ENCODE assay signal across 19 cellular contexts in genomic region chr5:91175708-91176107, GRCh38.
DNase-seq lines count a peak whose midpoint lies in the region; ATAC-seq and TF ChIP-seq lines count a peak whose summit lies in the region.
"Had no signal": no experiment of that assay in that cellular context is flagged by ENCODE, and none has a peak within 500 bp of the region (broad histone marks: within the 10 kb centered on the region; RNA-seq: fewer than 3 reads in every experiment).

No MANE protein-coding gene starts in this region.

- H3K9me3 ChIP-seq in A673 (ENCODE audit: low read depth, low read length, poor library complexity, severe bottlenecking) (no peaks in the 10 kb centered on the region), SK-N-MC (ENCODE audit: low read depth, low read length) (no peaks in the 10 kb centered on the region), SK-N-SH (no peaks in the 10 kb centered on the region)
- H3K9me3 ChIP-seq: esophagus squamous epithelium had no signal

- no peak overlapping the region for H3K4me2 ChIP-seq in SK-N-SH

- no peaks in the 10 kb centered on the region for H3K9me3 Mint-ChIP-seq in natural killer cell
- H3K9me3 Mint-ChIP-seq: activated CD4-positive, alpha-beta memory T cell treated with anti-CD3 and anti-CD28 coated beads, Interleukin-2, amount 10 ng/mL, durations not matched to agents 7 days and 5 days; central memory CD8-positive, alpha-beta T cell had no signal

- H3K9me2 ChIP-seq in SK-N-SH = no peaks in the 10 kb centered on the region

- no TSS peak for BruUV-seq in A673 (replicated peaks; lab: Mats Ljungman, UMichigan)

- H3K4me3 ChIP-seq in A673 (ENCODE audit: low read depth, low read length, poor library complexity, severe bottlenecking) (no peak overlapping the region), SK-N-MC (no peak overlapping the region), SK-N-SH (ENCODE audit: low read depth in 2 of 2, low read length in 1 of 2) (no peak overlapping the region)
- H3K4me3 ChIP-seq: esophagus squamous epithelium had no signal

- no peak overlapping the region for H2AFZ ChIP-seq in SK-N-SH (ENCODE audit: low read depth)

- CTCF ChIA-PET in A673 (lab: Charles Lee) (no interaction called here), SK-N-SH (lab: Yijun Ruan, JAX) (interaction anchor here (1.7 kb wide), 1 partner anchor 17 kb away, joined by 3 read pairs; no protein-coding TSS in a partner anchor)

- no peaks in the 10 kb centered on the region for H4K20me1 ChIP-seq in SK-N-SH (ENCODE audit: insufficient read depth)

- H3K9ac ChIP-seq in SK-N-MC (ENCODE audit: insufficient read length) (peak overlapping the region; percentile 42), SK-N-SH (no peak overlapping the region)

- peaks cover 6 to 23% of the 10 kb centered on the region in 2 donors for H3K4me1 Mint-ChIP-seq in natural killer cell
- H3K4me1 Mint-ChIP-seq: activated CD4-positive, alpha-beta memory T cell treated with anti-CD3 and anti-CD28 coated beads, Interleukin-2, amount 10 ng/mL, durations not matched to agents 7 days and 5 days; central memory CD8-positive, alpha-beta T cell had no signal

- intact Hi-C loops in A673 (cut with micrococcal nuclease; ENCODE audit: unreplicated experiment) = loop anchor here (5.0 kb wide), 1 partner anchor 303 kb away; no protein-coding TSS in a partner anchor
- intact Hi-C loops in natural killer cell (cut with micrococcal nuclease) = no loop called here

- peak overlapping the region; percentile 44 for H3K27ac ChIP-seq in A673 (ENCODE audit: low read depth, low read length, poor library complexity, severe bottlenecking)
- H3K27ac ChIP-seq in SK-N-MC = peak overlapping the region; percentile 45
- H3K27ac ChIP-seq in SK-N-SH (ENCODE audit: low read depth in 2 of 2, low read length in 1 of 2) = peak overlapping the region in 1 of 2 experiments; percentile 11; a peak in 1 of 4 replicates
- H3K27ac ChIP-seq: esophagus squamous epithelium, RWPE1 had no signal

- H3K36me3 ChIP-seq in A673 (ENCODE audit: insufficient read depth, low read length, poor library complexity, severe bottlenecking) = no peaks in the 10 kb centered on the region
- no peaks in the 10 kb centered on the region for H3K36me3 ChIP-seq in SK-N-MC (ENCODE audit: insufficient read depth, low read length)
- H3K36me3 ChIP-seq in SK-N-SH (replicated peaks in 1 of 2; ENCODE audit: control insufficient read depth in 1 of 2, insufficient read depth in 2 of 2, low read length in 1 of 2) = no peaks in the 10 kb centered on the region
- H3K36me3 ChIP-seq: esophagus squamous epithelium had no signal

- POLR2A ChIA-PET in A673 (lab: Charles Lee; ENCODE audit: low non-redundant PET) = interaction anchor here (0.5 kb wide), 1 partner anchor 235 kb away, joined by 9 read pairs; no protein-coding TSS in a partner anchor
- POLR2A ChIA-PET in SK-N-SH (lab: Yijun Ruan, JAX) = no interaction called here

- no peaks in the 10 kb centered on the region for H3K27me3 Mint-ChIP-seq in natural killer cell (ENCODE audit: low read depth in 2 of 2)

- no peak for TF ChIP-seq EP300 in SK-N-SH (IDR thresholded peaks at IDR 0.05; ENCODE audit: borderline replicate concordance in 1 of 2, low read depth in 1 of 2, low read length in 1 of 2)

- TF ChIP-seq CTCF in A673 (conservative IDR thresholded peaks at IDR 0.05; ENCODE audit: low read depth, low read length) (no peak), natural killer cell (IDR thresholded peaks at IDR 0.05) (no peak), SK-N-SH (IDR thresholded peaks at IDR 0.05) (no peak)

- H3K4me1 ChIP-seq in A673 (ENCODE audit: insufficient read depth, low read length, poor library complexity, severe bottlenecking) (peaks cover 52% of the 10 kb centered on the region), SK-N-SH (ENCODE audit: control insufficient read depth in 1 of 2, insufficient read depth in 2 of 2, low read depth in 1 of 2, low read length in 1 of 2) (peaks cover 0 to 16% of the 10 kb centered on the region in 2 experiments; a peak in 3 of 4 replicates)

- DNase-seq in A673 (ENCODE audit: low spot score) (no peak), SK-N-MC (ENCODE audit: low read depth, low spot score) (no peak), natural killer cell (no peak), NCI-H146 (lab: John Stamatoyannopoulos, UW) (no peak), ecto neural progenitor cell (ENCODE audit: low spot score) (no peak), NCI-H2029 treated with DMSO at 0.1 percent for 48 hours (lab: John Stamatoyannopoulos, UW) (no peak), SK-N-SH (no peak)
- DNase-seq: activated CD4-positive, alpha-beta memory T cell treated with anti-CD3 and anti-CD28 coated beads, Interleukin-2, amount 10 ng/mL, durations not matched to agents 7 days and 5 days; activated T-cell treated with anti-CD3 and anti-CD28 coated beads for 4 hours; amniotic stem cell; CD4-positive, CD25-positive, alpha-beta regulatory T cell; effector CD4-positive, alpha-beta T cell; esophagus squamous epithelium; NCI-H1105; NCI-H2107; stimulated activated CD4-positive, alpha-beta T cell treated with anti-CD3 and anti-CD28 coated beads, Interleukin-12 subunit alpha, Interleukin-12 subunit beta, amount 100 ng/mL, for 4 hours had no signal

- H3K36me3 Mint-ChIP-seq in natural killer cell = no peaks in the 10 kb centered on the region
- H3K36me3 Mint-ChIP-seq: CD4-positive, CD25-positive, alpha-beta regulatory T cell had no signal

- H3K4me3 Mint-ChIP-seq in natural killer cell = no peak overlapping the region
- H3K4me3 Mint-ChIP-seq: activated CD4-positive, alpha-beta memory T cell treated with anti-CD3 and anti-CD28 coated beads, Interleukin-2, amount 10 ng/mL, durations not matched to agents 7 days and 5 days; CD4-positive, CD25-positive, alpha-beta regulatory T cell; central memory CD8-positive, alpha-beta T cell had no signal

- H3K79me2 ChIP-seq in SK-N-SH (ENCODE audit: insufficient read depth) = no peaks in the 10 kb centered on the region

- 60% methylated on average over 3 of the region's 3 CpGs for WGBS in SK-N-SH (ENCODE audit: low lambda C conversion rate)

- no peak overlapping the region for H3K27ac Mint-ChIP-seq in natural killer cell
- H3K27ac Mint-ChIP-seq: activated CD4-positive, alpha-beta memory T cell treated with anti-CD3 and anti-CD28 coated beads, Interleukin-2, amount 10 ng/mL, durations not matched to agents 7 days and 5 days; CD4-positive, CD25-positive, alpha-beta regulatory T cell had no signal

- ATAC-seq in GM19463 (IDR thresholded peaks at IDR 0.05; ENCODE audit: unreplicated experiment) (peak; percentile 58), natural killer cell (peak in 2 of 3 donors; percentile 38 to 81)

- no peak for TF ChIP-seq RAD21 in SK-N-SH (IDR thresholded peaks at IDR 0.05; ENCODE audit: low read length)

- H3F3A ChIP-seq in SK-N-SH (replicated peaks; ENCODE audit: insufficient read depth) = peaks cover 6% of the 10 kb centered on the region

- H3K27me3 ChIP-seq in A673 (replicated peaks; ENCODE audit: insufficient read depth, low read depth, low read length, poor library complexity) (no peaks in the 10 kb centered on the region), SK-N-SH (ENCODE audit: insufficient read depth) (no peaks in the 10 kb centered on the region)
- H3K27me3 ChIP-seq: esophagus squamous epithelium had no signal

TF ChIP-seq in SK-N-SH, 30 proteins besides CTCF, POLR2A, EP300 and RAD21:
- TF ChIP-seq RCOR1 (IDR thresholded peaks at IDR 0.05; ENCODE audit: low read length) = no peak
- TF ChIP-seq RXRA (IDR thresholded peaks at IDR 0.05; ENCODE audit: borderline replicate concordance, low read depth) = no peak
- TF ChIP-seq REST (IDR thresholded peaks at IDR 0.05; ENCODE audit: low read depth, low read length) = no peak
- TF ChIP-seq TCF12 (IDR thresholded peaks at IDR 0.05) = no peak
- no peak for TF ChIP-seq SIN3A (IDR thresholded peaks at IDR 0.05; ENCODE audit: borderline replicate concordance, low read depth, low read length)
- TF ChIP-seq MXI1 (IDR thresholded peaks at IDR 0.05; ENCODE audit: low read depth, low read length) = no peak
- TF ChIP-seq PBX3 (IDR thresholded peaks at IDR 0.05) = no peak
- TF ChIP-seq ELF1 (IDR thresholded peaks at IDR 0.05) = no peak
